Comparison of ENCODE assay signal across 8 cellular contexts in genomic region chr22:16567617-16568424, GRCh38. TPM values are rescaled to one million over a fixed set of nuclear protein-coding genes. Genes with fewer than 3 reads are reported as not detected.
"Had no signal": no experiment of that assay in that cellular context is flagged by ENCODE, and none has a peak within 500 bp of the region (broad histone marks: within the 10 kb centered on the region; RNA-seq: fewer than 3 reads in every experiment).

No MANE protein-coding gene starts in this region.

RNA-seq across cellular contexts. Expression of gene CCT8L2, which starts 24.8 kb away (rescaled TPM):
- total RNA-seq: HepG2, HT1080, IMR-90, M059J, OCI-LY7, PC-3, SK-MEL-5 had no signal
- polyA plus RNA-seq: HepG2, IMR-90, SK-N-SH had no signal
